Comparison of ENCODE assay signal across 12 cellular contexts in the genomic region with DNA sequence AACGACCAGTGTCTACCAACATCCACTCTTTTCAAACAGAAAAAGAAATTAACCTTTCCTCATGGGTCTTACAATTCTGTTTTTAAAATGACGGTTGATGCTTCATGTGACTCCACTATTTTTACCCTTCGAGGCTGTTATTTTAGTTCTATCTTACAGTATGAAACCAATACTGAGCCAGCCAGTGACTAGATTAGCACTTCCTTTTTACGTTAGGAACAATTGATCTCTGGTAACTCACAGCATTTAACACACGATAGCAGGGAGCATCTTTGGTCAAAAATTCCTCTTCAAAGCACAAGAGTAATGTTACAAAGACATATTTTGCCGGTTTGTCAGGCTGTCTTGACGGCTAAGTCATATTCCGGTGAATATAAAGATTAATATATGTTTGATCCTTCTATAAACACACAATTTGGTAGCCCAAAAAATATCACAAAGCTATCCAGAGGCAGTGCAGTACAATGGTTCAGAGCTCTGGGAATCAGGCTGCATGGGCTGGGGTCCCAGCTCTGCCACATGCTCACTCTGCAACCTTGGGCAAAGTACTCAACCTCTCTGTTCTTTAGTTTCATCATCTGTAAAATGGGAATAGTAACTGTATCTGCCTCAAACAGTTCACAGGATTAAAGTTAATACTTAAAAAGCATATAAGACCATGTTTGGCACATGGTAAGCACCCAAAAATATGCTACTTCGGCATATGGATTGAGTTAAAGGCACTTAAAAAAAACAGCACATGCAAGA.
A peak's percentile ranks its signal among the peaks of the same experiment; 100 is the strongest.
DNase-seq lines count a peak whose midpoint lies in the region; ATAC-seq, FAIRE-seq and TF ChIP-seq lines count a peak whose summit lies in the region.
"Had no signal": no experiment of that assay in that cellular context is flagged by ENCODE, and none has a peak within 500 bp of the region (broad histone marks: within the 10 kb centered on the region; RNA-seq: fewer than 3 reads in every experiment).

No MANE protein-coding gene starts in this region.

- H3K27me3 ChIP-seq in GM06990 (replicated peaks; ENCODE audit: control insufficient read depth, insufficient read depth, low read length) (no peaks in the 10 kb centered on the region), BE2C (peaks cover 5% of the 10 kb centered on the region; the same call in 1 of the 2 replicates)
- H3K27me3 ChIP-seq: vagina had no signal

- no peak for FAIRE-seq in HTR-8/SVneo (lab: Jason Lieb, UNC)
- FAIRE-seq: RCC 7860 had no signal

- intact Hi-C loops in left cardiac atrium (cut with DNase I): no loop called here

- ATAC-seq in GM19324 (IDR thresholded peaks at IDR 0.05; ENCODE audit: low FRiP score, unreplicated experiment) (peak; percentile 58), HG02798 (IDR thresholded peaks at IDR 0.05; ENCODE audit: poor library complexity, unreplicated experiment) (peak; percentile 70), HG03565 (IDR thresholded peaks at IDR 0.05; ENCODE audit: unreplicated experiment) (peak; percentile 64), left cardiac atrium (no peak)

- 0 out of 2 replicates have a peak, but pooled peaks cover 3% of the 10 kb centered on the region for H3K4me1 ChIP-seq in BE2C

- TF ChIP-seq CTCF in GM06990 (IDR thresholded peaks at IDR 0.05; ENCODE audit: insufficient read depth, low read length, poor library complexity, severe bottlenecking) (no peak), BE2C (IDR thresholded peaks at IDR 0.05; ENCODE audit: low read depth, low read length) (no peak)

- H3K4me3 ChIP-seq in GM06990 (replicated peaks; ENCODE audit: low read depth, low read length) (peak overlapping the region; percentile 61), BE2C (ENCODE audit: low read depth, low read length) (no peak overlapping the region)
- H3K4me3 ChIP-seq: vagina had no signal

- H3K9me3 ChIP-seq in BE2C: no peaks in the 10 kb centered on the region
- H3K9me3 ChIP-seq: vagina had no signal

- H3K36me3 ChIP-seq in GM06990 (ENCODE audit: control insufficient read depth, insufficient read depth, low read length): no peaks in the 10 kb centered on the region
- H3K36me3 ChIP-seq in BE2C: no peaks in the 10 kb centered on the region
- H3K36me3 ChIP-seq: vagina had no signal

- DNase-seq in GM06990 (ENCODE audit: extremely low read depth, insufficient read length) (peak; percentile 52), left cardiac atrium (no peak), HTR-8/SVneo (ENCODE audit: insufficient read length, low spot score) (no peak), HT-29 (ENCODE audit: low spot score) (no peak), BE2C (no peak)
- DNase-seq: ACHN; activated CD4-positive, alpha-beta T cell treated with anti-CD3 and anti-CD28 coated beads for 48 hours had no signal

Comparison
In these comparisons a context has a peak if more than half of its experiments do, and no peak if none do; other contexts are left out.
1. ATAC-seq: peak in GM19324 (single experiment), HG02798 (single experiment) and HG03565 (single experiment); none in left cardiac atrium (0 of 2).